Comparison of ENCODE assay signal across 28 cellular contexts in the genomic region with DNA sequence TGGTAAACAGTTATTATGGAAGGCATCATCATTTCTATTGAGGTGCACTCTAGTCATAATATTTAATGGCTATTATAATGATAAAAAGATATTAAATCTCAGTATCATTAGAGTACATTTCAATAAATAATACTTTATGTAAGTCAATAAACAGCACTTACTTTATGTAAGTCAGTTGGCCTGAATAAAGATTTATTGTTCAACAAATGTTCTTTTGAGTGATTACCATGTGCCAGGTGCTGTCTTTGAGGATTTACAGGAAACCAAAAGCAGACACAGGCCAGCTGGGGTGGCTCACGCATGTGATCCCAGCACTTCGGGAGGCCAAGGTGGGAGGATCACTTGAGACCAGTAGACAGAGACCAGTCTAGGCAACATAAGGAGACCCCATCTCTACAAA. TPM values are rescaled to one million over a fixed set of nuclear protein-coding genes. Genes with fewer than 3 reads are reported as not detected.
A peak's percentile ranks its signal among the peaks of the same experiment; 100 is the strongest.
DNase-seq lines count a peak whose midpoint lies in the region; ATAC-seq, FAIRE-seq and TF ChIP-seq lines count a peak whose summit lies in the region.
"Had no signal": no experiment of that assay in that cellular context is flagged by ENCODE, and none has a peak within 500 bp of the region (broad histone marks: within the 10 kb centered on the region; RNA-seq: fewer than 3 reads in every experiment).

No MANE protein-coding gene starts in this region.

- in situ Hi-C loops in GM12878 (cut with MboI) = loop anchor here (25.0 kb wide), 1 partner anchor 1160 kb away; the partner anchor contains the start of gene ZNF808
- in situ Hi-C loops in GM13976 (cut with MboI; ENCODE audit: low sequenced_read_pairs, unreplicated experiment) = no loop called here

- CTCF ChIA-PET in GM12878 (lab: Yijun Ruan, JAX) = interaction anchor here (1.1 kb wide), 1 partner anchor 18 kb away, joined by 4 read pairs; no protein-coding TSS in a partner anchor

- FAIRE-seq in GM12878 (lab: Jason Lieb, UNC) = no peak
- FAIRE-seq: A204.1, GM12891, GM18507 had no signal

- H3K9ac ChIP-seq in GM12878 (ENCODE audit: control insufficient read depth, insufficient read depth, low read length) = no peak overlapping the region
- H3K9ac ChIP-seq: BLaER1 had no signal

- no TSS peak for BruUV-seq in GM12878 (replicated peaks; lab: Mats Ljungman, UMichigan)

- no peaks in the 10 kb centered on the region for H3K9me3 ChIP-seq in GM12878 (replicated peaks; ENCODE audit: control insufficient read depth, insufficient read depth, low read length)
- H3K9me3 ChIP-seq: BE2C had no signal

- H2AFZ ChIP-seq in GM12878 (ENCODE audit: control insufficient read depth, low read depth, low read length) = no peak overlapping the region

- DNase-seq in GM12878 (ENCODE audit: low read depth, low spot score) = no peak
- no peak for DNase-seq in GM13976 (ENCODE audit: low spot score)
- DNase-seq: 8988T; ACHN; BE2C; C1 segment of cervical spinal cord; CD4-positive, alpha-beta memory T cell; CD4-positive, CD25-positive, alpha-beta regulatory T cell; CD8-positive, alpha-beta memory T cell; COR-L47; DMS 273 treated with DMSO at 0.1 percent for 48 hours; DMS153; DMS53; DMS79; DND-41; EL; GDM1 had no signal

- SMC1A ChIA-PET in GM12878 (lab: Charles Lee; ENCODE audit: uncharacterized antibody, unreplicated experiment) = interaction anchor here (0.6 to 1.6 kb wide), 2 partner anchors 36 to 293 kb away, joined by 3 to 4 read pairs; partner anchors contain the start of gene VSIG10L

- no peak for TF ChIP-seq POLR2A in GM12878 (IDR thresholded peaks at IDR 0.05; ENCODE audit: low read depth, low read length)

- H3K27ac ChIP-seq in VCaP (peak overlapping the region; percentile 68), GM12878 (ENCODE audit: control insufficient read depth, insufficient read depth) (no peak overlapping the region)
- H3K27ac ChIP-seq: BLaER1 had no signal

- H3K36me3 ChIP-seq in GM12878 (ENCODE audit: control insufficient read depth in 2 of 2, insufficient read depth in 2 of 2, low read length in 1 of 2) = no peaks in the 10 kb centered on the region
- H3K36me3 ChIP-seq: BE2C, BLaER1 had no signal

- intact Hi-C loops in GM12878 (cut with micrococcal nuclease; ENCODE audit: unreplicated experiment) = no loop called here

- no peak for TF ChIP-seq RAD21 in GM12878 (IDR thresholded peaks at IDR 0.05; ENCODE audit: insufficient read depth, low read depth, low read length)

- no peaks in the 10 kb centered on the region for H4K20me1 ChIP-seq in GM12878 (ENCODE audit: control insufficient read depth, insufficient read depth)
- H4K20me1 ChIP-seq: BLaER1 had no signal

- TF ChIP-seq CTCF in VCaP (conservative IDR thresholded peaks at IDR 0.05) = no peak
- no peak for TF ChIP-seq CTCF in GM12878 (IDR thresholded peaks at IDR 0.05 in 2 of 3, conservative IDR thresholded peaks at IDR 0.05 in 1 of 3; ENCODE audit: control insufficient read depth in 2 of 3, extremely low read depth in 1 of 3, insufficient read depth in 1 of 3, low read depth in 3 of 3, low read length in 3 of 3)
- TF ChIP-seq CTCF in GM13976 (IDR thresholded peaks at IDR 0.05; ENCODE audit: borderline replicate concordance, control extremely low read depth, extremely low read depth, insufficient read depth, missing control alignments) = no peak

- RAD21 ChIA-PET in GM12878 (lab: Charles Lee; ENCODE audit: unreplicated experiment) = interaction anchor here (1.0 kb wide), 2 partner anchors 12 to 38 kb away, joined by 3 to 4 read pairs; no protein-coding TSS in a partner anchor

- H3K27me3 ChIP-seq in GM12878 (replicated peaks in 1 of 2; ENCODE audit: control insufficient read depth in 2 of 2, insufficient read depth in 2 of 2, low read length in 1 of 2) = no peaks in the 10 kb centered on the region
- H3K27me3 ChIP-seq: BE2C, BLaER1 had no signal

- ATAC-seq in GM12878 = no peak
- no peak for ATAC-seq in HG03342 (IDR thresholded peaks at IDR 0.05; ENCODE audit: unreplicated experiment)

- WGBS in GM12878 (ENCODE audit: insufficient coverage, insufficient replicate concordance, low lambda C conversion rate, missing lambda C conversion rate) = 84% methylated on average over 2 of the region's 2 CpGs

- no peaks in the 10 kb centered on the region for H3K79me2 ChIP-seq in GM12878 (ENCODE audit: control insufficient read depth, insufficient read depth, low read length)

- TF ChIP-seq EP300 in GM12878 (IDR thresholded peaks at IDR 0.05; ENCODE audit: borderline replicate concordance in 1 of 2, control insufficient read depth in 1 of 2, low read depth in 2 of 2, low read length in 2 of 2) = no peak

- H3K4me1 ChIP-seq in GM12878 (ENCODE audit: control insufficient read depth, insufficient read depth, low read length) = peaks cover 27% of the 10 kb centered on the region
- H3K4me1 ChIP-seq: BE2C had no signal

- POLR2A ChIA-PET in GM12878 (lab: Charles Lee) = interaction anchor here (1.0 to 1.7 kb wide), 2 partner anchors 10 to 17 kb away, joined by 5 to 7 read pairs; no protein-coding TSS in a partner anchor

- no peak overlapping the region for H3K4me3 ChIP-seq in GM12878
- H3K4me3 ChIP-seq: BLaER1 had no signal

- H3K4me2 ChIP-seq in GM12878 (ENCODE audit: control insufficient read depth, insufficient read depth) = no peak overlapping the region
- H3K4me2 ChIP-seq: BLaER1 had no signal

RNA-seq across cellular contexts. Expression of gene NKG7, which starts 5.0 kb away (rescaled TPM):
- 9.1 and 11.9 TPM in 2 replicates for total RNA-seq in GM12878 (2013; cell fraction: nucleolus; rRNA removed)
- total RNA-seq in GM12878 (2014; rRNA removed) = 16.2 and 17.1 TPM in 2 replicates
- total RNA-seq in GM12878 (2014; rRNA removed; fragmentation: Illumina TruSeq; extraction: Trizol) = 10.0 and 11.3 TPM in 2 replicates
- total RNA-seq in GM12878 (2021) = 21.0 and 23.1 TPM in 2 replicates
- polyA plus RNA-seq in GM12878 (2011; ENCODE audit: low read depth) = 14.2 TPM
- 5.2 and 14.4 TPM in 2 replicates for polyA plus RNA-seq in GM12878 (2011; rRNA removed)
- polyA plus RNA-seq in GM12878 (2011; cell fraction: cytosol; rRNA removed) = 35.2 and 42.2 TPM in 2 replicates
- 16.2 and 16.7 TPM in 2 replicates for polyA plus RNA-seq in GM12878 (2011; cell fraction: nucleus; rRNA removed)
- 16.0 and 18.5 TPM in 2 replicates for polyA plus RNA-seq in GM12878 (2012)
- 5.0 and 15.7 TPM in 2 replicates for polyA plus RNA-seq in GM12878 (2014; fragmentation: Illumina TruSeq; extraction: Trizol)
- 10 to 100 TPM; 35.1 to 48.7 TPM for polyA plus RNA-seq in GM12878 (2014; fragmentation: Nextera tagmentation; extraction: Ambion mirVana)
- 27.3 and 29.5 TPM in 2 replicates for polyA plus RNA-seq in GM12878 (2014; rRNA removed)
- polyA plus RNA-seq in GM12878 (2016; fragmentation: Nextera tagmentation; extraction: Ambion mirVana) = 10 to 100 TPM; 21.5 to 24.7 TPM
- 11.3 and 26.5 TPM in 2 replicates for polyA minus RNA-seq in GM12878 (2011; rRNA and poly(A)+ RNA removed)
- polyA minus RNA-seq in GM12878 (2011; cell fraction: cytosol; rRNA and poly(A)+ RNA removed) = 6.7 and 9.8 TPM in 2 replicates
- 7.6 and 10.2 TPM in 2 replicates for polyA minus RNA-seq in GM12878 (2011; cell fraction: nucleus; rRNA and poly(A)+ RNA removed)
- total RNA-seq: A673, Daoy, G401 had no signal
- polyA plus RNA-seq: AG04450 had no signal

RNA-seq across cellular contexts. Expression of gene CLDND2, which starts 8.6 kb away (rescaled TPM):
- 1.2 and 1.3 TPM in 2 replicates for total RNA-seq in GM12878 (2013; cell fraction: nucleolus; rRNA removed)
- total RNA-seq in GM12878 (2014; rRNA removed) = 0.38 and 0.62 TPM in 2 replicates
- total RNA-seq in GM12878 (2014; rRNA removed; fragmentation: Illumina TruSeq; extraction: Trizol) = 0.28 and 0.45 TPM in 2 replicates
- 0.90 and 3.3 TPM in 2 replicates for total RNA-seq in GM12878 (2021)
- polyA plus RNA-seq in GM12878 (2011; ENCODE audit: low read depth) = not detected
- polyA plus RNA-seq in GM12878 (2011; rRNA removed) = 1.4 and 1.8 TPM in 2 replicates
- 0.13 and 0.33 TPM in 2 replicates for polyA plus RNA-seq in GM12878 (2011; cell fraction: cytosol; rRNA removed)
- polyA plus RNA-seq in GM12878 (2011; cell fraction: nucleus; rRNA removed) = 0.85 and 1.8 TPM in 2 replicates
- 1.2 and 1.7 TPM in 2 replicates for polyA plus RNA-seq in GM12878 (2012)
- polyA plus RNA-seq in GM12878 (2014; fragmentation: Illumina TruSeq; extraction: Trizol) = not detected in 2 replicates
- polyA plus RNA-seq in GM12878 (2014; fragmentation: Nextera tagmentation; extraction: Ambion mirVana) = 1 to 10 TPM; 1.2 to 3.2 TPM
- 0.24 and 0.67 TPM in 2 replicates for polyA plus RNA-seq in GM12878 (2014; rRNA removed)
- 1 to 10 TPM; 3.2 to 7.1 TPM for polyA plus RNA-seq in GM12878 (2016; fragmentation: Nextera tagmentation; extraction: Ambion mirVana)
- 0.37 TPM in 1 of 2 replicates, not detected in the other for polyA minus RNA-seq in GM12878 (2011; rRNA and poly(A)+ RNA removed)
- not detected in 2 replicates for polyA minus RNA-seq in GM12878 (2011; cell fraction: cytosol; rRNA and poly(A)+ RNA removed)
- not detected in 2 replicates for polyA minus RNA-seq in GM12878 (2011; cell fraction: nucleus; rRNA and poly(A)+ RNA removed)
- total RNA-seq: A673; CD4-positive, CD25-positive, alpha-beta regulatory T cell; Daoy; G401 had no signal
- polyA plus RNA-seq: AG04450; CD14-positive monocyte; CD4-positive, alpha-beta memory T cell had no signal

RNA-seq across cellular contexts. Expression of gene LIM2, which starts 10.4 kb away (rescaled TPM):
- total RNA-seq in GM12878 (2013; cell fraction: nucleolus; rRNA removed) = not detected in 2 replicates
- not detected in 2 replicates for total RNA-seq in GM12878 (2014; rRNA removed)
- not detected in 2 replicates for total RNA-seq in GM12878 (2014; rRNA removed; fragmentation: Illumina TruSeq; extraction: Trizol)
- total RNA-seq in GM12878 (2021) = not detected in 2 replicates
- polyA plus RNA-seq in GM12878 (2011; ENCODE audit: low read depth) = not detected
- not detected in 2 replicates for polyA plus RNA-seq in GM12878 (2011; rRNA removed)
- polyA plus RNA-seq in GM12878 (2011; cell fraction: cytosol; rRNA removed) = not detected in 2 replicates
- polyA plus RNA-seq in GM12878 (2011; cell fraction: nucleus; rRNA removed) = not detected in 2 replicates
- polyA plus RNA-seq in GM12878 (2012) = not detected in 2 replicates
- polyA plus RNA-seq in GM12878 (2014; fragmentation: Illumina TruSeq; extraction: Trizol) = not detected in 2 replicates
- not detected for polyA plus RNA-seq in GM12878 (2014; fragmentation: Nextera tagmentation; extraction: Ambion mirVana)
- polyA plus RNA-seq in GM12878 (2014; rRNA removed) = not detected in 2 replicates
- not detected for polyA plus RNA-seq in GM12878 (2016; fragmentation: Nextera tagmentation; extraction: Ambion mirVana)
- polyA minus RNA-seq in GM12878 (2011; rRNA and poly(A)+ RNA removed) = not detected in 2 replicates
- not detected in 2 replicates for polyA minus RNA-seq in GM12878 (2011; cell fraction: cytosol; rRNA and poly(A)+ RNA removed)
- not detected in 2 replicates for polyA minus RNA-seq in GM12878 (2011; cell fraction: nucleus; rRNA and poly(A)+ RNA removed)
- total RNA-seq: A673; CD4-positive, alpha-beta memory T cell; CD4-positive, CD25-positive, alpha-beta regulatory T cell; Daoy; G401 had no signal
- polyA plus RNA-seq: AG04450; CD14-positive monocyte; CD4-positive, alpha-beta memory T cell; CD4-positive, CD25-positive, alpha-beta regulatory T cell had no signal

RNA-seq across cellular contexts. Expression of gene ETFB, which starts 11.2 kb away (rescaled TPM):
- 14.3 and 15.7 TPM in 2 replicates for total RNA-seq in GM12878 (2013; cell fraction: nucleolus; rRNA removed)
- total RNA-seq in GM12878 (2014; rRNA removed) (75.9 and 82.7 TPM in 2 replicates), GM12878 (2014; rRNA removed; fragmentation: Illumina TruSeq; extraction: Trizol) (77.3 and 92.8 TPM in 2 replicates), GM12878 (2021) (129 and 133 TPM in 2 replicates)
- polyA plus RNA-seq in GM12878 (2011; ENCODE audit: low read depth) = 92.6 TPM
- polyA plus RNA-seq in GM12878 (2011; rRNA removed) (35.9 and 66.3 TPM in 2 replicates), GM12878 (2014; fragmentation: Illumina TruSeq; extraction: Trizol) (5.2 and 33.4 TPM in 2 replicates), GM12878 (2014; fragmentation: Nextera tagmentation; extraction: Ambion mirVana) (10 to 100 TPM; 15.1 to 50.1 TPM), GM12878 (2014; rRNA removed) (108 and 126 TPM in 2 replicates), GM12878 (2016; fragmentation: Nextera tagmentation; extraction: Ambion mirVana) (100 to 1,000 TPM; 142 to 166 TPM)
- polyA plus RNA-seq in GM12878 (2011; cell fraction: cytosol; rRNA removed) = 97.5 and 127 TPM in 2 replicates
- 43.2 and 57.3 TPM in 2 replicates for polyA plus RNA-seq in GM12878 (2011; cell fraction: nucleus; rRNA removed)
- polyA plus RNA-seq in GM12878 (2012) = 92.2 and 103 TPM in 2 replicates
- 27.8 and 37.6 TPM in 2 replicates for polyA minus RNA-seq in GM12878 (2011; rRNA and poly(A)+ RNA removed)
- polyA minus RNA-seq in GM12878 (2011; cell fraction: cytosol; rRNA and poly(A)+ RNA removed) = 15.0 and 20.3 TPM in 2 replicates
- polyA minus RNA-seq in GM12878 (2011; cell fraction: nucleus; rRNA and poly(A)+ RNA removed) = 7.1 and 11.8 TPM in 2 replicates

RNA-seq across cellular contexts. Expression of gene C19orf84, which starts 13.0 kb away (rescaled TPM):
- not detected in 2 replicates for total RNA-seq in GM12878 (2013; cell fraction: nucleolus; rRNA removed)
- total RNA-seq in GM12878 (2014; rRNA removed) (0.11 TPM in 1 of 2 replicates, not detected in the other), GM12878 (2014; rRNA removed; fragmentation: Illumina TruSeq; extraction: Trizol) (not detected in 2 replicates), GM12878 (2021) (0.21 and 0.29 TPM in 2 replicates)
- polyA plus RNA-seq in GM12878 (2011; ENCODE audit: low read depth) = not detected
- polyA plus RNA-seq in GM12878 (2011; rRNA removed) (0.08 TPM in 1 of 2 replicates, not detected in the other), GM12878 (2014; fragmentation: Illumina TruSeq; extraction: Trizol) (0.10 and 0.46 TPM in 2 replicates), GM12878 (2014; fragmentation: Nextera tagmentation; extraction: Ambion mirVana) (not detected), GM12878 (2014; rRNA removed) (0.15 TPM in 1 of 2 replicates, not detected in the other), GM12878 (2016; fragmentation: Nextera tagmentation; extraction: Ambion mirVana) (under 1 TPM; 0.09 to 0.35 TPM)
- 0.07 TPM in 1 of 2 replicates, not detected in the other for polyA plus RNA-seq in GM12878 (2011; cell fraction: cytosol; rRNA removed)
- polyA plus RNA-seq in GM12878 (2011; cell fraction: nucleus; rRNA removed) = 0.13 TPM in 2 replicates
- polyA plus RNA-seq in GM12878 (2012) = 0.20 and 0.27 TPM in 2 replicates
- not detected in 2 replicates for polyA minus RNA-seq in GM12878 (2011; rRNA and poly(A)+ RNA removed)
- not detected in 2 replicates for polyA minus RNA-seq in GM12878 (2011; cell fraction: cytosol; rRNA and poly(A)+ RNA removed)
- not detected in 2 replicates for polyA minus RNA-seq in GM12878 (2011; cell fraction: nucleus; rRNA and poly(A)+ RNA removed)
- total RNA-seq: A673; CD4-positive, alpha-beta memory T cell; CD4-positive, CD25-positive, alpha-beta regulatory T cell; CD8-positive, alpha-beta memory T cell; Daoy; G401 had no signal
- polyA plus RNA-seq: AG04450; CD14-positive monocyte; CD4-positive, alpha-beta memory T cell; CD4-positive, CD25-positive, alpha-beta regulatory T cell; CD8-positive, alpha-beta memory T cell had no signal
